In the genomic region with DNA sequence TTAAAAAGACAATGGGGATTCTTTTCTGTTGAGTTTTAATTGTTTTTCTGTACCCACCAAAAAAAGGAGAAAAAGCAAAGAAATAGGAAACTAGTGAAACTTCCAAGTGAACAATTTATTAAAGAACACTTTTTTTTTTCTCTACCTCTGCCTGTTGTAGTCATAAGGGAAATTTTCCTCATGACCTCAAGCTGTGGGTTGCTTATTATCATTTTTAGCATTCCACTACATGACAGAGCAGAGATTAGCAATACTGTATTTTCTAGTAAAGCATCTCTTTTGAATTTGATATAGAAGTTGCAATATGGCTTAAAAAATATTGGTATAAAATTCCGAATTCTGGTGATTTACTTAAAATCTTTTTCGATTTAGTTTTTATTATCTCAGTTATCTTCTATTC, we compare ENCODE assay signal across 16 cellular contexts.
"Had no signal": no experiment of that assay in that cellular context is flagged by ENCODE, and none has a peak within 500 bp of the region (broad histone marks: within the 10 kb centered on the region; RNA-seq: fewer than 3 reads in every experiment).

No MANE protein-coding gene starts in this region.

- DNase-seq: activated CD4-positive, alpha-beta T cell treated with anti-CD3 and anti-CD28 coated beads, Interleukin-2, amount 10 ng/mL, durations not matched to agents 24 days and 14 days; activated CD4-positive, CD25-positive, alpha-beta regulatory T cell; activated CD8-positive, alpha-beta memory T cell treated with anti-CD3 and anti-CD28 coated beads, Interleukin-2, amount 50 U/mL, for 4 hours; activated CD8-positive, alpha-beta T cell treated with anti-CD3 and anti-CD28 coated beads, Interleukin-2, amount 10 ng/mL, durations not matched to agents 7 days and 5 days; activated gamma-delta T cell; activated T-cell treated with anti-CD3 and anti-CD28 coated beads, Interleukin-2, amount 50 U/mL, for 72 hours; amygdala; effector memory CD8-positive, alpha-beta T cell; heart right ventricle; naive thymus-derived CD8-positive, alpha-beta T cell; stimulated activated CD4-positive, alpha-beta T cell treated with anti-CD3 and anti-CD28 coated beads, Interleukin-4, amount 100 ng/mL, for 4 hours; stimulated activated CD8-positive, alpha-beta memory T cell treated with anti-CD3 and anti-CD28 coated beads, Interleukin-4, amount 100 ng/mL, for 48 hours; stimulated activated naive CD4-positive, alpha-beta T cell treated with Interleukin-2 at 50 U/mL for 16 hours; substantia nigra; transverse colon had no signal

- FAIRE-seq: islet of Langerhans had no signal
